In the genomic region with DNA sequence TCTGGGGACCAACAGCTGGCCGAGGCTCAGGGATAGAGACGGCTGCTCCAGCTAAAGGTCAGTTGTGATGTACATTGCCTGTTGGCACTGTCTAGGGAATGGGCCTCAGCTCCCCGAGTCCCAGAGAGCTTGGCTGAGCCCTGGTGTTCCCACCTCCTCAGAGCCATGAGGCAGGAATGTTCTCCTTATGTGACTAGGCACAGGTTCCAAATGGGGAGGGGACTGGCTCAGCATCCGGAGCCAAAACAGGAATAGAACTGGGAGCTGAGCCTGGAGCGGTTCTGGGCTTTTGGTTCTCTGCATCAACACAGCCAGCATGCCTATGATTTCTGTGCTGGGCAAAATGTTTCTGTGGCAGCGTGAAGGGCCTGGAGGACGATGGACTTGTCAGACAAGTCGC, we compare ENCODE assay signal across 8 cellular contexts. TPM values are rescaled to one million over a fixed set of nuclear protein-coding genes. Genes with fewer than 3 reads are reported as not detected.
DNase-seq lines count a peak whose midpoint lies in the region; ATAC-seq and TF ChIP-seq lines count a peak whose summit lies in the region.

A gene with protein sequence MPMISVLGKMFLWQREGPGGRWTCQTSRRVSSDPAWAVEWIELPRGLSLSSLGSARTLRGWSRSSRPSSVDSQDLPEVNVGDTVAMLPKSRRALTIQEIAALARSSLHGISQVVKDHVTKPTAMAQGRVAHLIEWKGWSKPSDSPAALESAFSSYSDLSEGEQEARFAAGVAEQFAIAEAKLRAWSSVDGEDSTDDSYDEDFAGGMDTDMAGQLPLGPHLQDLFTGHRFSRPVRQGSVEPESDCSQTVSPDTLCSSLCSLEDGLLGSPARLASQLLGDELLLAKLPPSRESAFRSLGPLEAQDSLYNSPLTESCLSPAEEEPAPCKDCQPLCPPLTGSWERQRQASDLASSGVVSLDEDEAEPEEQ (plus strand): TSS at position 286 of the 400 bp plus-strand sequence. CDS start 31 bp downstream, at position 317.

- peak within 1 kb of the TSS; percentile 76 to 88 for H3K27ac Mint-ChIP-seq in T-cell
- peak within 1 kb of the TSS in 1 of 2 donors; percentile 68 for H3K27ac Mint-ChIP-seq in natural killer cell treated with Interleukin-12 subunit alpha and Interleukin-12 subunit beta and Interleukin-15 and Interleukin-18, amount 100 ng/mL, for 72 hours

- H3K27me3 Mint-ChIP-seq in T-cell = no peaks in the 10 kb centered on the region
- no peaks in the 10 kb centered on the region for H3K27me3 Mint-ChIP-seq in natural killer cell treated with Interleukin-12 subunit alpha and Interleukin-12 subunit beta and Interleukin-15 and Interleukin-18, amount 100 ng/mL, for 72 hours

- CTCF ChIA-PET in T-cell (lab: Charles Lee) = no interaction called here

- TF ChIP-seq CTCF in fibroblast of mammary gland (conservative IDR thresholded peaks at IDR 0.05; ENCODE audit: control insufficient read depth, insufficient read depth, low read depth, low read length) = no peak

- peaks cover 18% of the 10 kb centered on the region for H3K36me3 Mint-ChIP-seq in T-cell
- H3K36me3 Mint-ChIP-seq in natural killer cell treated with Interleukin-12 subunit alpha and Interleukin-12 subunit beta and Interleukin-15 and Interleukin-18, amount 100 ng/mL, for 72 hours = peaks cover 18% of the 10 kb centered on the region

- POLR2A ChIA-PET in T-cell (lab: Charles Lee) = no interaction called here

- no peaks in the 10 kb centered on the region for H3K9me3 Mint-ChIP-seq in T-cell
- no peaks in the 10 kb centered on the region for H3K9me3 Mint-ChIP-seq in natural killer cell treated with Interleukin-12 subunit alpha and Interleukin-12 subunit beta and Interleukin-15 and Interleukin-18, amount 100 ng/mL, for 72 hours

- H3K4me3 ChIP-seq in fibroblast of mammary gland (ENCODE audit: control insufficient read depth, low read depth, low read length) = peak within 1 kb of the TSS; percentile 60

- ATAC-seq in T-cell (replicated peaks in 1 of 4) (no peak), GM19324 (IDR thresholded peaks at IDR 0.05; ENCODE audit: low FRiP score, unreplicated experiment) (no peak)
- ATAC-seq in natural killer cell treated with Interleukin-12 subunit alpha and Interleukin-12 subunit beta and Interleukin-15 and Interleukin-18, amount 100 ng/mL, for 72 hours = no peak

- DNase-seq in EH (ENCODE audit: low read depth) = peak; percentile 45
- no peak for DNase-seq in T-cell
- peak; percentile 60 for DNase-seq in fibroblast of mammary gland (ENCODE audit: low read depth)
- no peak for DNase-seq in natural killer cell treated with Interleukin-12 subunit alpha and Interleukin-12 subunit beta and Interleukin-15 and Interleukin-18, amount 100 ng/mL, for 72 hours (ENCODE audit: low spot score)
- no peak for DNase-seq in germinal center (ENCODE audit: low spot score)
- no peak for DNase-seq in NOMO-1 treated with dmso at 0.1 percent for 144 hours (lab: John Stamatoyannopoulos, UW; ENCODE audit: unreplicated experiment)
- DNase-seq in effector CD4-positive, alpha-beta T cell = no peak

- peaks cover 46 to 52% (median 47%) of the 10 kb centered on the region in 3 donors for H3K4me1 Mint-ChIP-seq in T-cell
- H3K4me1 Mint-ChIP-seq in natural killer cell treated with Interleukin-12 subunit alpha and Interleukin-12 subunit beta and Interleukin-15 and Interleukin-18, amount 100 ng/mL, for 72 hours (ENCODE audit: low read depth in 2 of 2) = peaks cover 53 to 57% of the 10 kb centered on the region in 2 donors

- H3K4me3 Mint-ChIP-seq in T-cell = peak within 1 kb of the TSS; percentile 80 to 88 (median 87)
- peak within 1 kb of the TSS; percentile 86 for H3K4me3 Mint-ChIP-seq in natural killer cell treated with Interleukin-12 subunit alpha and Interleukin-12 subunit beta and Interleukin-15 and Interleukin-18, amount 100 ng/mL, for 72 hours

RNA-seq across cellular contexts. Expression of the gene that starts here (rescaled TPM):
- 10 to 100 TPM in 3 of 5 donors, 1 to 10 TPM in 2; 8.3 to 13.8 (median 11.9) TPM for total RNA-seq in T-cell
- 1 to 10 TPM; 3.2 to 5.8 TPM for total RNA-seq in natural killer cell treated with Interleukin-12 subunit alpha and Interleukin-12 subunit beta and Interleukin-15 and Interleukin-18, amount 100 ng/mL, for 72 hours

Comparison
In these comparisons a context has a peak if more than half of its experiments do, and no peak if none do; other contexts are left out.
1. DNase-seq: peak in EH (single experiment) and fibroblast of mammary gland (single experiment); none in T-cell (0 of 34), natural killer cell treated with Interleukin-12 subunit alpha and Interleukin-12 subunit beta and Interleukin-15 and Interleukin-18, amount 100 ng/mL, for 72 hours (single experiment), germinal center (single experiment), NOMO-1 treated with dmso at 0.1 percent for 144 hours (single experiment) and effector CD4-positive, alpha-beta T cell (single experiment).